Comparison of ENCODE assay signal across 27 cellular contexts in the genomic region with DNA sequence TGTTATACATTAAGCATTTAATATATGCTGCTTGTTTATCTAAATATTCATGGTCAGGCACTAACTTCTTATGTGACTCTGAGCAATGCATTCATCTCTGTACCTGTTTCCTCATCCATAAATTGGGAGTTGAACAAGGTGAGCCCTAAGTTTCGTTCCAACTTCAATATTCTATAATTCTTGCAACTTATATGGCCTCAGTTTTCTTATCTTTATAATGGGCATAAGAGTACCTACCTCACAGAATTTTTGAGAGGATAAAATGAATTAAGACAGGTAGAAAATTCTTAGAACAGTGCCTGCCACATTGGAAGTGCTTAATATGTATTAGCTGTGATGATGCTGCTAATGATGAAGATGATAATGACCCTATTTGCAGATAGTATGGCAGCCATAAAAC.
"Had no signal": no experiment of that assay in that cellular context is flagged by ENCODE, and none has a peak within 500 bp of the region (broad histone marks: within the 10 kb centered on the region; RNA-seq: fewer than 3 reads in every experiment).

No MANE protein-coding gene starts in this region.

- H3K4me1 ChIP-seq: suprapubic skin, testis, thyroid gland, tibial artery, tibial nerve, transverse colon, upper lobe of left lung, upper lobe of right lung, uterus, vagina had no signal

- DNase-seq: stimulated activated CD4-positive, alpha-beta T cell treated with anti-CD3 and anti-CD28 coated beads, Interleukin-2, amount 100 ng/mL, for 48 hours; stimulated activated CD4-positive, alpha-beta T cell treated with anti-CD3 and anti-CD28 coated beads, Interleukin-4, amount 100 ng/mL, for 1 hour; stimulated activated CD4-positive, alpha-beta T cell treated with anti-CD3 and anti-CD28 coated beads, Interleukin-4, amount 100 ng/mL, for 24 hours; stimulated activated CD4-positive, alpha-beta T cell treated with anti-CD3 and anti-CD28 coated beads, Interleukin-4, amount 100 ng/mL, for 4 hours; stimulated activated CD8-positive, alpha-beta memory T cell treated with anti-CD3 and anti-CD28 coated beads, Interleukin-4, amount 100 ng/mL, for 48 hours; stimulated activated naive B cell treated with anti-CD40 and anti-IgM and Interleukin-4, amounts not matched to agents 10 μg/mL and 1 μg/mL and 100 μg/mL, for 72 hours; stimulated activated naive CD4-positive, alpha-beta T cell; stimulated activated naive CD4-positive, alpha-beta T cell treated with Interleukin-2 at 50 U/mL for 16 hours; stimulated activated naive CD8-positive, alpha-beta T cell treated with anti-CD3 and anti-CD28 coated beads, Interleukin-15, amount 100 ng/mL, for 72 hours; stimulated activated naive CD8-positive, alpha-beta T cell treated with anti-CD3 and anti-CD28 coated beads, Interleukin-15, Interleukin-2, amounts not matched to agents 100 U/mL and 50 U/mL, for 24 hours; stomach; substantia nigra; testis; thyroid gland; tibial artery; transverse colon; trophoblast cell; upper lobe of left lung; upper lobe of right lung; uterus had no signal

- FAIRE-seq: urothelium cell line had no signal

- H3K9me3 ChIP-seq: stomach, suprapubic skin, testis, thoracic aorta, thyroid gland, tibial artery, tibial nerve, transverse colon, upper lobe of left lung, upper lobe of right lung, uterus, vagina had no signal

- ATAC-seq: stimulated activated effector memory CD8-positive, alpha-beta T cell treated with anti-CD3 and anti-CD28 coated beads, Interleukin-12 subunit alpha, Interleukin-12 subunit beta, amount 100 ng/mL, for 72 hours; stimulated activated memory B cell treated with anti-CD40 and anti-IgM and Interleukin-4, amounts not matched to agents 10 μg/mL and 1 μg/mL and 100 μg/mL, for 72 hours; stimulated activated naive B cell treated with anti-CD40 and anti-IgM and Interleukin-4, amounts not matched to agents 10 μg/mL and 1 μg/mL and 100 μg/mL, for 72 hours; stimulated activated naive CD8-positive, alpha-beta T cell treated with anti-CD3 and anti-CD28 coated beads, Interleukin-15, amount 100 ng/mL, for 72 hours; stimulated activated naive CD8-positive, alpha-beta T cell treated with anti-CD3 and anti-CD28 coated beads, Interleukin-15, Interleukin-2, amounts not matched to agents 100 U/mL and 50 U/mL, for 24 hours; upper lobe of right lung had no signal

- H3K4me3 ChIP-seq: stomach, suprapubic skin, testis, thoracic aorta, thyroid gland, tibial artery, tibial nerve, transverse colon, upper lobe of left lung, upper lobe of right lung, uterus, vagina had no signal

- H3K27me3 ChIP-seq: stomach, suprapubic skin, testis, thyroid gland, tibial artery, tibial nerve, transverse colon, upper lobe of left lung, upper lobe of right lung, uterus, vagina had no signal

- H3K36me3 ChIP-seq: stomach, suprapubic skin, thoracic aorta, thyroid gland, tibial artery, tibial nerve, transverse colon, upper lobe of left lung, upper lobe of right lung, uterus, vagina had no signal

- H3K27ac ChIP-seq: stomach, suprapubic skin, testis, thoracic aorta, thyroid gland, tibial artery, tibial nerve, transverse colon, upper lobe of left lung, upper lobe of right lung, uterus, vagina had no signal
